In genomic region chr21:36483095-36483494, GRCh38 we compare ENCODE assay signal across 1 cellular context.
TF ChIP-seq lines count a peak whose summit lies in the region.

No MANE protein-coding gene starts in this region.

TF ChIP-seq in HepG2, 621 proteins besides CTCF, POLR2A, EP300 and RAD21:
- TF ChIP-seq ZNF674 (CRISPR knock-in tag; IDR thresholded peaks at IDR 0.05; ENCODE audit: low read depth): no peak
- TF ChIP-seq ZNF776 (CRISPR knock-in tag; IDR thresholded peaks at IDR 0.05): no peak
- no peak for TF ChIP-seq ZNF619 (CRISPR knock-in tag; IDR thresholded peaks at IDR 0.05)
- TF ChIP-seq ZNF687 (CRISPR knock-in tag; IDR thresholded peaks at IDR 0.05): peak; percentile 53
- 0 out of 2 replicates have a peak, but pooled peaks have one; percentile 28 for TF ChIP-seq HOXA9 (CRISPR knock-in tag; IDR thresholded peaks at IDR 0.05; ENCODE audit: borderline replicate concordance)
- 0 out of 2 replicates have a peak, but pooled peaks have one; percentile 30 for TF ChIP-seq SKIL (CRISPR knock-in tag; IDR thresholded peaks at IDR 0.05; ENCODE audit: borderline replicate concordance)
- TF ChIP-seq ZNF724P (CRISPR knock-in tag; IDR thresholded peaks at IDR 0.05; ENCODE audit: borderline replicate concordance): no peak
